11 cellular contexts compared by ENCODE assay signal in the genomic region with DNA sequence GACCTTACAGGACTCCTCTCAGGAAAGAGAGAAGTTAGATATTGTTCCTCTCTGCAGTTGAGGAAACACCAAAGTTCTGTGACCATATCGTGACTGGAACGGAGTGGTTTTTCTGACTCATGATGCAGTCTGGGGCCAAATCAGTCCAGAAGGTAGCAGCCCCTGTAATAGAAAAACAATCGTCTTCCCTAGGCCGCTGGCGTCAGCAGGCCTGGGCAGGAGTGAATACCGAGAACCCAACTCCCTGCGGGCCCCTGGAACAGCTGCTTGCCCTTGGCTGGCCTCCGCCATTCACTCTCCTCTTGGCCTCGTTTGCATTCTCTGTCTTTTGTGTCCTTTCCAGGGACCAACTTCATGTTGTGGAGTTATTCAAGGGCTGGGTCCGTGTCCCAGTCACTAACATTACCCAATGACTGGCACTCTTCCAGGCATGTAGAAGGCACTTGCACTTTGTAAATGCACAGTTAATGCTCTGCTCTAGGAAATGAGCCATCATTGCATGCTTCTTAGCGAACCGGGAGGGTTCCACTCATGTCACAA. TPM values are rescaled to one million over a fixed set of nuclear protein-coding genes. Genes with fewer than 3 reads are reported as not detected.
DNase-seq lines count a peak whose midpoint lies in the region; ATAC-seq, FAIRE-seq and TF ChIP-seq lines count a peak whose summit lies in the region.
"Had no signal": no experiment of that assay in that cellular context is flagged by ENCODE, and none has a peak within 500 bp of the region (broad histone marks: within the 10 kb centered on the region; RNA-seq: fewer than 3 reads in every experiment).

No MANE protein-coding gene starts in this region.

- no peaks in the 10 kb centered on the region for H3K36me3 ChIP-seq in psoas muscle (ENCODE audit: insufficient read depth in 1 of 2, low read depth in 1 of 2)

- H3K9me3 ChIP-seq in psoas muscle: no peaks in the 10 kb centered on the region

- DNase-seq in GOT3 (lab: John Stamatoyannopoulos, UW) (peak; percentile 13), SKM-1 (lab: John Stamatoyannopoulos, UW; ENCODE audit: unreplicated experiment) (peak; percentile 67), fibroblast of pulmonary artery (ENCODE audit: low read depth) (peak; percentile 100), psoas muscle (peak; percentile 89 to 92), T-helper 9 cell (no peak), H54 (ENCODE audit: insufficient read length, low spot score) (no peak)
- no peak for DNase-seq in central memory CD4-positive, alpha-beta T cell
- DNase-seq: activated CD4-positive, alpha-beta T cell treated with anti-CD3 and anti-CD28 coated beads, Interleukin-2, amount 10 ng/mL, durations not matched to agents 24 days and 14 days; erythroblast; stimulated activated CD4-positive, alpha-beta T cell treated with anti-CD3 and anti-CD28 coated beads, Interleukin-15, amount 100 ng/mL, for 24 hours had no signal

- peak overlapping the region; percentile 46 for H3K27ac ChIP-seq in psoas muscle

- intact Hi-C loops in psoas muscle (cut with DNase I): no loop called here

- no peaks in the 10 kb centered on the region for H3K27me3 ChIP-seq in psoas muscle (ENCODE audit: insufficient read depth in 3 of 3, low read length in 2 of 3)

- no peak overlapping the region for H3K4me3 ChIP-seq in fibroblast of pulmonary artery (replicated peaks; ENCODE audit: low read depth, low read length)
- no peak overlapping the region for H3K4me3 ChIP-seq in psoas muscle

- no peaks in the 10 kb centered on the region for H3K4me1 ChIP-seq in psoas muscle

- no peak for TF ChIP-seq CTCF in fibroblast of pulmonary artery (IDR thresholded peaks at IDR 0.05; ENCODE audit: low read length, missing control alignments)
- TF ChIP-seq CTCF in psoas muscle (IDR thresholded peaks at IDR 0.05): no peak

- no peak for FAIRE-seq in H54 (lab: Jason Lieb, UNC)

- ATAC-seq in psoas muscle (peak; percentile 88 to 90 (median 90)), HG03095 (IDR thresholded peaks at IDR 0.05; ENCODE audit: unreplicated experiment) (no peak)

- WGBS in psoas muscle, 3 donors: 20 to 27% (median 26%) methylated on average over 12 of the region's 12 CpGs

- no peak for TF ChIP-seq POLR2A in H54 (IDR thresholded peaks at IDR 0.05; ENCODE audit: low read depth, low read length)

RNA-seq across cellular contexts. Expression of a gene that starts 10.9 kb away (rescaled TPM):
- under 1 TPM in 3 of 4 donors, not detected in 1; 0.18 to 0.77 (median 0.39) TPM for total RNA-seq in psoas muscle
- 1 to 10 TPM in 1 of 3 donors, under 1 TPM in 2; 0.03 to 1.0 (median 0.04) TPM for polyA plus RNA-seq in psoas muscle

Comparison
In these comparisons a context has a peak if more than half of its experiments do, and no peak if none do; other contexts are left out.
1. DNase-seq: peak in GOT3 (single experiment), SKM-1 (single experiment), fibroblast of pulmonary artery (single experiment) and psoas muscle (2 of 2); none in T-helper 9 cell (single experiment), H54 (single experiment) and central memory CD4-positive, alpha-beta T cell (single experiment).